ENCODE assay signal across 20 cellular contexts in the genomic region with DNA sequence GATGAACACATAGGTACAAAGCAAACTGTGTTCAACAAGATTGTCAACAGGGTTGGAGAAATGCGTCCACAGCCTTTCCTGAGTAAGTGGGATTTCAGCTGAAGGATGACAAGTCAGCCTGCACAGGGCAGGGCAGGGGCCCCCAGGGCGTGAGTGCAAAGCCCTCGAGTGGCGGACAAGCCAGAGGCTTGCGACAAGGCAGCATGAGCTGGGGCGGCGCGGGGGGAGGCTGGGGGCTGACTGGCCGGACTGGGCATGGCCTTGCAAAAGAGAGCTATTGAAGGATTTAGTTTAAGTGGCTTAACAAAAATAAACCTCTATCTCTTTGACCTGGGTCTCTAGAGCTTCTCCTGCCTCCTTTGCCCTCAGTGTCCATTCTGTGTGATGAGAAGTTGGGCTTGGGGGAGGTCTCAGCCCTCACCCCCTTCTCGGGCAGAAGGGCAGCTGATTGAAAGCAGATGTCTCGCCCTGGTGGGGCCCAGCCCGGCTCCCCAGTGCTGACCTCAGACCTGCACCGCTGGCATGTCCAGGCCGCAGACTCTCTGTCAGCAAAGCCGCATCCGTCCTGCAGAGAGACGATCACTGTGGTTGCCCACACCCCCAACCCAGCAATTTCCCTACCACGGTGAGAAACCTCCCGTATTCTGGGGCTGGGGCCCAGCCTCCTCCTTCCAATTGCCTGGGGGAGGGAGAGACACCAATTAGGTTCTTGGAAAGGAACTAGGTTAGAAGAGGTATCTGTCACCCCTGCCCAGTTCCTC. TPM values are rescaled to one million over a fixed set of nuclear protein-coding genes. Genes with fewer than 3 reads are reported as not detected.
DNase-seq lines count a peak whose midpoint lies in the region; ATAC-seq and TF ChIP-seq lines count a peak whose summit lies in the region.
"Had no signal": no experiment of that assay in that cellular context is flagged by ENCODE, and none has a peak within 500 bp of the region (broad histone marks: within the 10 kb centered on the region; RNA-seq: fewer than 3 reads in every experiment).

No MANE protein-coding gene starts in this region.

- H3K4me1 ChIP-seq in right atrium auricular region, result peaks cover 0 to 61% of the 10 kb centered on the region in 2 donors

- peak overlapping the region; percentile 42 for H3K27ac Mint-ChIP-seq in activated naive CD8-positive, alpha-beta T cell treated with anti-CD3 and anti-CD28 coated beads for 36 hours

- intact Hi-C loops in left cardiac atrium (cut with DNase I), result no loop called here

- ATAC-seq in left cardiac atrium (no peak), HG03342 (IDR thresholded peaks at IDR 0.05; ENCODE audit: unreplicated experiment) (no peak)
- ATAC-seq: GM12878, pancreas had no signal

- TF ChIP-seq CTCF in right atrium auricular region (IDR thresholded peaks at IDR 0.05), result no peak

- no peak overlapping the region for H3K4me3 ChIP-seq in right atrium auricular region
- H3K4me3 ChIP-seq: GM12878, hepatocyte, pancreas had no signal

- no peaks in the 10 kb centered on the region for H3K36me3 ChIP-seq in right atrium auricular region
- H3K36me3 ChIP-seq: BE2C, pancreas had no signal

- H3K4me1 Mint-ChIP-seq in activated naive CD8-positive, alpha-beta T cell treated with anti-CD3 and anti-CD28 coated beads for 36 hours, result peaks cover 35% of the 10 kb centered on the region

- no peak overlapping the region for H3K4me3 Mint-ChIP-seq in activated naive CD8-positive, alpha-beta T cell treated with anti-CD3 and anti-CD28 coated beads for 36 hours

- H3K27ac ChIP-seq in right atrium auricular region, result no peak overlapping the region
- H3K27ac ChIP-seq: hepatocyte, pancreas had no signal

- H3K9me3 ChIP-seq in right atrium auricular region, result no peaks in the 10 kb centered on the region
- H3K9me3 ChIP-seq: BE2C, pancreas had no signal

- H3K27me3 Mint-ChIP-seq in activated naive CD8-positive, alpha-beta T cell treated with anti-CD3 and anti-CD28 coated beads for 36 hours, result no peaks in the 10 kb centered on the region

- DNase-seq in left cardiac atrium (peak; percentile 19), right atrium auricular region (ENCODE audit: low spot score) (no peak), mesenteric fat pad (ENCODE audit: low spot score) (peak; percentile 85), ureter (ENCODE audit: low spot score) (peak; percentile 44), HPDE6-E6E7 (ENCODE audit: extremely low spot score) (no peak), NCI-H1105 (lab: John Stamatoyannopoulos, UW) (no peak)
- DNase-seq in activated naive CD8-positive, alpha-beta T cell treated with anti-CD3 and anti-CD28 coated beads for 36 hours, result no peak
- DNase-seq: activated gamma-delta T cell treated with Interleukin-2 at 50 U/mL for 16 hours, BE2C, cerebellar nuclear complex, NCI-H2029 treated with DMSO at 0.1 percent for 48 hours, NCI-H748 treated with DMSO at 0.1 percent for 48 hours, SW 1271 had no signal

- no peaks in the 10 kb centered on the region for H3K9me3 Mint-ChIP-seq in activated naive CD8-positive, alpha-beta T cell treated with anti-CD3 and anti-CD28 coated beads for 36 hours

- no peaks in the 10 kb centered on the region for H3K36me3 Mint-ChIP-seq in activated naive CD8-positive, alpha-beta T cell treated with anti-CD3 and anti-CD28 coated beads for 36 hours

- H3K27me3 ChIP-seq in right atrium auricular region, result no peaks in the 10 kb centered on the region
- H3K27me3 ChIP-seq: BE2C, hepatocyte, pancreas had no signal

RNA-seq across cellular contexts. Expression of a gene that starts 24.3 kb away (rescaled TPM):
- total RNA-seq in left cardiac atrium (not detected), right atrium auricular region (under 1 TPM in 1 of 2 donors, not detected in 1; 0.19 TPM), mesenteric fat pad (0.58 TPM), ureter (0.55 TPM)
- total RNA-seq in activated naive CD8-positive, alpha-beta T cell treated with anti-CD3 and anti-CD28 coated beads for 36 hours, result not detected
- total RNA-seq: Daoy, esophagus mucosa, GM12878, lung microvascular endothelial cell had no signal

RNA-seq across cellular contexts. Expression of a gene that starts 47.2 kb away (rescaled TPM):
- 10 to 100 TPM; 46.8 to 68.7 TPM for total RNA-seq in left cardiac atrium
- total RNA-seq in right atrium auricular region, result 100 to 1,000 TPM; 121 to 197 TPM
- 10 to 100 TPM; 21.4 to 25.4 TPM for total RNA-seq in activated naive CD8-positive, alpha-beta T cell treated with anti-CD3 and anti-CD28 coated beads for 36 hours
- total RNA-seq in mesenteric fat pad, result 16.0 TPM
- 55.6 TPM for total RNA-seq in ureter
- total RNA-seq: GM12878 had no signal

Comparison
In these comparisons a context has a peak if more than half of its experiments do, and no peak if none do; other contexts are left out.
1. DNase-seq: peak in left cardiac atrium (single experiment), mesenteric fat pad (single experiment) and ureter (single experiment); none in right atrium auricular region (single experiment), activated naive CD8-positive, alpha-beta T cell treated with anti-CD3 and anti-CD28 coated beads for 36 hours (single experiment), HPDE6-E6E7 (single experiment) and NCI-H1105 (single experiment).